Comparison of ENCODE assay signal across 17 cellular contexts in the genomic region with DNA sequence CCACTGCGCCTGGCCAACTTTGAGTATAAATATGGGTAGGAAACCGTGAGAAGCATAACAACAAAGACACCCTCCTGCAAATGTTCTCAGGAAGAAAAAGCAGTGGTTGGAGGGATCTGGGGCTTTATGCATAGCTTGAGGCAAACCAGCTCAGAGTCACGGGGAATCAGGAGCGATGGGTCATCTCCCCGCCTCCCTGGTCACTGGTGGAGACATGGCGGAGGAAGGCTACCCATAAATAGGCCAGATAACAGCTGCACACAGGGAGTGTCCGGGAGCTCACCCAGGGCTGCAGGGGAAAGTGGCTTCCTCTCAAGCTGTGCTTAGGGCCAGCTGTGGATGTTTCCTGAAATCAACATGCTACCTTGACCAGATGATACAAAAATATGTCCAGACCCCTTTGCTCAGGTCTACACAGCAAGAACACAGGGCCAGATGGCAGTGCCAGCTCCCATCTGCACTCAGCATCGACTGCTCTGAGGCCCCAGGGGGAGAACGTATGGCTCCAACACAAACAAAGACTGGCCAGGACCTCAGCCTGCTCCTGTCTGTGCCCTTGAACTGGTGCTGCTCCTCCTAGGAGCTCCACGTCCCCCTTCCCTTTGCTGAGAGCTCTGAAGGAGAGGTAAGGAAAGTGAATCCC. TPM values are rescaled to one million over a fixed set of nuclear protein-coding genes. Genes with fewer than 3 reads are reported as not detected.
DNase-seq lines count a peak whose midpoint lies in the region; ATAC-seq and TF ChIP-seq lines count a peak whose summit lies in the region.
"Had no signal": no experiment of that assay in that cellular context is flagged by ENCODE, and none has a peak within 500 bp of the region (broad histone marks: within the 10 kb centered on the region; RNA-seq: fewer than 3 reads in every experiment).

No MANE protein-coding gene starts in this region.

- ATAC-seq in GM23338 (no peak), HG02884 (IDR thresholded peaks at IDR 0.05; ENCODE audit: unreplicated experiment) (no peak), GM21360 (IDR thresholded peaks at IDR 0.05; ENCODE audit: unreplicated experiment) (no peak)
- ATAC-seq: mucosa of descending colon had no signal

- H3K9ac ChIP-seq in neuronal stem cell (ENCODE audit: low read depth, low read length, poor library complexity) = no peak overlapping the region

- H3K27me3 ChIP-seq in GM23338 (ENCODE audit: insufficient read depth) (no peaks in the 10 kb centered on the region), neuronal stem cell (ENCODE audit: control insufficient read depth in 3 of 3, insufficient read depth in 3 of 3, low read depth in 1 of 3, low read length in 3 of 3) (no peaks in the 10 kb centered on the region)

- no peaks in the 10 kb centered on the region for H3K36me3 ChIP-seq in GM23338 (ENCODE audit: insufficient read depth)
- H3K36me3 ChIP-seq in neuronal stem cell (replicated peaks in 1 of 2; ENCODE audit: control insufficient read depth in 2 of 2, insufficient read depth in 2 of 2, low read length in 2 of 2) = no peaks in the 10 kb centered on the region

- no peaks in the 10 kb centered on the region for H3K79me2 ChIP-seq in GM23338 (replicated peaks; ENCODE audit: insufficient read depth)

- no peak overlapping the region for H2BK5ac ChIP-seq in neuronal stem cell (ENCODE audit: low read length)

- H4K20me1 ChIP-seq in GM23338 (replicated peaks; ENCODE audit: insufficient read depth) = no peaks in the 10 kb centered on the region

- no peak for TF ChIP-seq CTCF in GM23338 (conservative IDR thresholded peaks at IDR 0.05; ENCODE audit: low read depth in 2 of 2)
- no peak for TF ChIP-seq CTCF in fibroblast of the aortic adventitia (IDR thresholded peaks at IDR 0.05; ENCODE audit: insufficient read depth, low read length)

- peak overlapping the region; percentile 22 for H2BK120ac ChIP-seq in neuronal stem cell (ENCODE audit: low read depth, low read length)

- H3K14ac ChIP-seq in neuronal stem cell (ENCODE audit: low read length) = no peak overlapping the region

- H3K23ac ChIP-seq in neuronal stem cell (ENCODE audit: low read depth, low read length, poor library complexity) = no peak overlapping the region

- H3K4me1 Mint-ChIP-seq in GM23338 = peaks cover 4% of the 10 kb centered on the region; the same call in 2 of the 3 replicates

- no peak overlapping the region for H3K4ac ChIP-seq in neuronal stem cell (ENCODE audit: low read length)

- no peak overlapping the region for H3K4me3 Mint-ChIP-seq in GM23338
- H3K4me3 Mint-ChIP-seq: activated CD4-positive, alpha-beta memory T cell treated with anti-CD3 and anti-CD28 coated beads for 36 hours; activated naive CD4-positive, alpha-beta T cell treated with anti-CD3 and anti-CD28 coated beads for 36 hours; H9 had no signal

- H2AFZ ChIP-seq in GM23338 (no peak overlapping the region), neuronal stem cell (ENCODE audit: low read length) (no peak overlapping the region)

- no peak overlapping the region for H3K27ac ChIP-seq in GM23338 (ENCODE audit: low read depth)
- no peak overlapping the region for H3K27ac ChIP-seq in neuronal stem cell (replicated peaks; ENCODE audit: low read length)
- H3K27ac ChIP-seq: VCaP had no signal

- H3K27ac Mint-ChIP-seq in GM23338 = peak overlapping the region; percentile 37; the same call in 1 of the 2 replicates
- H3K27ac Mint-ChIP-seq: activated CD4-positive, alpha-beta memory T cell treated with anti-CD3 and anti-CD28 coated beads for 36 hours; activated naive CD4-positive, alpha-beta T cell treated with anti-CD3 and anti-CD28 coated beads for 36 hours had no signal

- no peaks in the 10 kb centered on the region for H3K4me1 ChIP-seq in GM23338 (ENCODE audit: insufficient read depth)
- H3K4me1 ChIP-seq in neuronal stem cell (ENCODE audit: control insufficient read depth in 2 of 2, insufficient read depth in 1 of 2, low read depth in 1 of 2, low read length in 2 of 2) = peaks cover 0 to 4% of the 10 kb centered on the region in 2 donors

- H2BK15ac ChIP-seq in neuronal stem cell (ENCODE audit: low read length) = no peak overlapping the region

- no peaks in the 10 kb centered on the region for H3K79me1 ChIP-seq in neuronal stem cell (ENCODE audit: low read depth, low read length)

- H3K9me3 Mint-ChIP-seq in GM23338 = peaks cover 3% of the 10 kb centered on the region; the same call in 1 of the 3 replicates
- H3K9me3 Mint-ChIP-seq: activated naive CD4-positive, alpha-beta T cell treated with anti-CD3 and anti-CD28 coated beads for 36 hours had no signal

- peaks cover 17% of the 10 kb centered on the region for H3K27me3 Mint-ChIP-seq in GM23338 (ENCODE audit: insufficient read depth, low read depth, poor library complexity)
- H3K27me3 Mint-ChIP-seq: activated CD4-positive, alpha-beta memory T cell treated with anti-CD3 and anti-CD28 coated beads for 36 hours had no signal

- H3K36me3 Mint-ChIP-seq in GM23338 (ENCODE audit: low read depth) = peaks cover 3% of the 10 kb centered on the region; the same call in 1 of the 3 replicates

- H3K4me2 ChIP-seq in GM23338 (no peak overlapping the region), neuronal stem cell (ENCODE audit: insufficient read depth, low read length, poor library complexity, severe bottlenecking) (no peak overlapping the region)

- H2AK5ac ChIP-seq in neuronal stem cell (ENCODE audit: low read depth, low read length) = no peak overlapping the region

- DNase-seq in GM23338 (ENCODE audit: low spot score) (no peak), OCI-M1 (lab: John Stamatoyannopoulos, UW) (peak; percentile 15), fibroblast of the aortic adventitia (ENCODE audit: low read depth) (peak; percentile 32), neuronal stem cell (ENCODE audit: low spot score) (no peak), hypothalamus (lab: John Stamatoyannopoulos, UW) (no peak), kidney glomerular epithelial cell (lab: John Stamatoyannopoulos, UW) (no peak)
- DNase-seq: activated CD4-positive, alpha-beta memory T cell treated with anti-CD3 and anti-CD28 coated beads for 36 hours; activated naive CD4-positive, alpha-beta T cell treated with anti-CD3 and anti-CD28 coated beads for 36 hours; aorta; H9; KBM-7; mucosa of descending colon; MV-4-11; NK-92 treated with Interleukin-12 subunit alpha and Interleukin-12 subunit beta, amount 100 ng/mL, for 24 hours had no signal

- no peak overlapping the region for H3K18ac ChIP-seq in neuronal stem cell (ENCODE audit: low read length)

- no peak overlapping the region for H4K8ac ChIP-seq in neuronal stem cell (ENCODE audit: low read depth, low read length)

- WGBS in neuronal stem cell (ENCODE audit: extremely low coverage in 2 of 2, insufficient read length in 2 of 2, insufficient replicate concordance in 1 of 2), 2 donors = no CpG with 5 or more reads among the region's 10 CpGs

- H4K91ac ChIP-seq in neuronal stem cell (ENCODE audit: low read depth, low read length, poor library complexity) = no peak overlapping the region

- H3K4me3 ChIP-seq in GM23338 (no peak overlapping the region), fibroblast of the aortic adventitia (ENCODE audit: low read depth, low read length) (no peak overlapping the region), neuronal stem cell (ENCODE audit: low read length in 2 of 2) (no peak overlapping the region)
- H3K4me3 ChIP-seq: mucosa of descending colon had no signal

- H3F3A ChIP-seq in GM23338 (replicated peaks; ENCODE audit: low read depth) = no peaks in the 10 kb centered on the region

- peaks cover 3% of the 10 kb centered on the region in 2 donors for H3K9me3 ChIP-seq in neuronal stem cell (replicated peaks in 1 of 2; ENCODE audit: control insufficient read depth in 2 of 2, insufficient read depth in 1 of 2, low read depth in 1 of 2, low read length in 2 of 2)
- H3K9me3 ChIP-seq: mucosa of descending colon had no signal

- no peaks in the 10 kb centered on the region for H3K9me2 ChIP-seq in GM23338 (ENCODE audit: insufficient read depth)

- H2BK12ac ChIP-seq in neuronal stem cell (ENCODE audit: low read length) = no peak overlapping the region

RNA-seq across cellular contexts. Expression of gene RERE, which starts 27.1 kb away (rescaled TPM):
- 157 and 170 TPM in 2 replicates for total RNA-seq in GM23338 (2014; rRNA removed; shearing (Covaris generic))
- 148 and 166 TPM in 2 replicates for polyA plus RNA-seq in GM23338 (2016; fragmentation: Nextera tagmentation; extraction: Ambion mirVana)
- 27.0 and 50.3 TPM in 2 replicates for total RNA-seq in fibroblast of the aortic adventitia (ENCODE audit: low replicate concordance)
- polyA plus RNA-seq in neuronal stem cell (2013, experiment 1 of 2) = 36.6 TPM
- 38.4 TPM for polyA plus RNA-seq in neuronal stem cell (2013, experiment 2 of 2)

RNA-seq across cellular contexts. Expression of gene ENO1, which starts 33.9 kb away (rescaled TPM):
- total RNA-seq in GM23338 (2014; rRNA removed; shearing (Covaris generic)) = 1,517 and 1,831 TPM in 2 replicates
- 882 and 910 TPM in 2 replicates for polyA plus RNA-seq in GM23338 (2016; fragmentation: Nextera tagmentation; extraction: Ambion mirVana)
- 594 and 1,443 TPM in 2 replicates for total RNA-seq in fibroblast of the aortic adventitia (ENCODE audit: low replicate concordance)
- polyA plus RNA-seq in neuronal stem cell (2013, experiment 1 of 2) = 492 TPM
- 487 TPM for polyA plus RNA-seq in neuronal stem cell (2013, experiment 2 of 2)

Comparison
In these comparisons a context has a peak if more than half of its experiments do, and no peak if none do; other contexts are left out.
1. DNase-seq: peak in OCI-M1 (single experiment) and fibroblast of the aortic adventitia (single experiment); none in GM23338 (single experiment), neuronal stem cell (single experiment), hypothalamus (0 of 51) and kidney glomerular epithelial cell (single experiment).